ENCODE assay signal across 9 cellular contexts in genomic region chr18:2985628-2986027, GRCh38. TPM values are rescaled to one million over a fixed set of nuclear protein-coding genes. Genes with fewer than 3 reads are reported as not detected.
A peak's percentile ranks its signal among the peaks of the same experiment; 100 is the strongest.
DNase-seq lines count a peak whose midpoint lies in the region; ATAC-seq, FAIRE-seq and TF ChIP-seq lines count a peak whose summit lies in the region.
"Had no signal": no experiment of that assay in that cellular context is flagged by ENCODE, and none has a peak within 500 bp of the region (broad histone marks: within the 10 kb centered on the region; RNA-seq: fewer than 3 reads in every experiment).

No MANE protein-coding gene starts in this region.

- no peaks in the 10 kb centered on the region for H3K27me3 ChIP-seq in gastroesophageal sphincter

- H3K27ac ChIP-seq in RWPE1 = no peak overlapping the region
- H3K27ac ChIP-seq in gastroesophageal sphincter = no peak overlapping the region

- H3K9me3 ChIP-seq in gastroesophageal sphincter = no peaks in the 10 kb centered on the region

- H3K4me3 ChIP-seq in gastroesophageal sphincter = no peak overlapping the region

- no peak for TF ChIP-seq POLR2A in gastroesophageal sphincter (IDR thresholded peaks at IDR 0.05)

- no peak overlapping the region for H3K27ac Mint-ChIP-seq in activated naive CD4-positive, alpha-beta T cell treated with anti-CD3 and anti-CD28 coated beads for 36 hours

- peaks cover 80% of the 10 kb centered on the region for H3K4me1 Mint-ChIP-seq in activated naive CD4-positive, alpha-beta T cell treated with anti-CD3 and anti-CD28 coated beads for 36 hours (ENCODE audit: low read depth)

- H3K9me3 Mint-ChIP-seq in activated naive CD4-positive, alpha-beta T cell treated with anti-CD3 and anti-CD28 coated beads for 36 hours = no peaks in the 10 kb centered on the region
- H3K9me3 Mint-ChIP-seq: IgD-negative memory B cell had no signal

- POLR2A ChIA-PET in RWPE1 (lab: Yijun Ruan, JAX; ENCODE audit: low non-redundant PET) = no interaction called here

- CTCF ChIA-PET in RWPE1 (lab: Yijun Ruan, JAX) = interaction anchor here (0.6 to 0.7 kb wide), 4 partner anchors 17 to 674 kb away, joined by 3 to 5 read pairs (median 3); no protein-coding TSS in a partner anchor
- CTCF ChIA-PET in activated naive CD4-positive, alpha-beta T cell treated with anti-CD3 and anti-CD28 coated beads for 36 hours (lab: Charles Lee) = interaction anchor here (0.6 to 7.0 kb wide), 42 partner anchors 9 to 668 kb away, joined by 3 to 101 read pairs (median 6); no protein-coding TSS in a partner anchor

- no peaks in the 10 kb centered on the region for H3K36me3 ChIP-seq in gastroesophageal sphincter

- H3K4me1 ChIP-seq in gastroesophageal sphincter = peaks cover 21 to 60% (median 21%) of the 10 kb centered on the region in 3 donors

- ATAC-seq in GM21529 (IDR thresholded peaks at IDR 0.05; ENCODE audit: unreplicated experiment) (peak; percentile 52), gastroesophageal sphincter (no peak)

- H3K27me3 Mint-ChIP-seq in activated naive CD4-positive, alpha-beta T cell treated with anti-CD3 and anti-CD28 coated beads for 36 hours (ENCODE audit: low read depth) = no peaks in the 10 kb centered on the region
- H3K27me3 Mint-ChIP-seq: IgD-negative memory B cell had no signal

- FAIRE-seq in urothelium cell line (lab: Jason Lieb, UNC) = peak; percentile 9

- TF ChIP-seq CTCF in RWPE1 (conservative IDR thresholded peaks at IDR 0.05; ENCODE audit: low read depth) = peak; percentile 34
- peak; percentile 22 to 61 (median 52) for TF ChIP-seq CTCF in gastroesophageal sphincter (IDR thresholded peaks at IDR 0.05)

- intact Hi-C loops in activated naive CD4-positive, alpha-beta T cell treated with anti-CD3 and anti-CD28 coated beads for 36 hours (cut with micrococcal nuclease) = loop anchor here (1.0 to 10.0 kb wide), 5 partner anchors 53 to 651 kb away; partner anchors contain the start of gene EMILIN2

- H3K4me3 Mint-ChIP-seq in activated naive CD4-positive, alpha-beta T cell treated with anti-CD3 and anti-CD28 coated beads for 36 hours = no peak overlapping the region
- H3K4me3 Mint-ChIP-seq: IgD-negative memory B cell had no signal

- WGBS in gastroesophageal sphincter (ENCODE audit: low coverage in 1 of 2), 2 donors = 88 to 100% methylated on average over 2 of the region's 2 CpGs

- TF ChIP-seq EP300 in gastroesophageal sphincter (IDR thresholded peaks at IDR 0.05) = no peak

- peaks cover 6% of the 10 kb centered on the region for H3K36me3 Mint-ChIP-seq in activated naive CD4-positive, alpha-beta T cell treated with anti-CD3 and anti-CD28 coated beads for 36 hours (ENCODE audit: low read depth)

- peak; percentile 10 for DNase-seq in COR-L47 (lab: John Stamatoyannopoulos, UW)
- DNase-seq in RWPE1 (ENCODE audit: low spot score) = peak; percentile 66
- peak; percentile 75 for DNase-seq in urothelium cell line (ENCODE audit: low spot score)
- no peak for DNase-seq in NCI-H1694 (lab: John Stamatoyannopoulos, UW)
- no peak for DNase-seq in NCI-H1092 (lab: John Stamatoyannopoulos, UW)
- no peak for DNase-seq in activated naive CD4-positive, alpha-beta T cell treated with anti-CD3 and anti-CD28 coated beads for 36 hours

RNA-seq across cellular contexts. Expression of gene LPIN2, which starts 27.3 kb away (rescaled TPM):
- 10 to 100 TPM; 17.6 to 34.3 (median 25.6) TPM for total RNA-seq in gastroesophageal sphincter
- total RNA-seq in activated naive CD4-positive, alpha-beta T cell treated with anti-CD3 and anti-CD28 coated beads for 36 hours = 10 to 100 TPM; 62.4 to 65.7 TPM

Comparison
In these comparisons a context has a peak if more than half of its experiments do, and no peak if none do; other contexts are left out.
1. DNase-seq: peak in COR-L47 (single experiment), RWPE1 (single experiment) and urothelium cell line (single experiment); none in NCI-H1694 (single experiment), NCI-H1092 (single experiment) and activated naive CD4-positive, alpha-beta T cell treated with anti-CD3 and anti-CD28 coated beads for 36 hours (single experiment).